In genomic region chr7:33590902-33591301, GRCh38 we compare ENCODE assay signal across 25 cellular contexts.
DNase-seq lines count a peak whose midpoint lies in the region; ATAC-seq, FAIRE-seq and TF ChIP-seq lines count a peak whose summit lies in the region.
"Had no signal": no experiment of that assay in that cellular context is flagged by ENCODE, and none has a peak within 500 bp of the region (broad histone marks: within the 10 kb centered on the region; RNA-seq: fewer than 3 reads in every experiment).

No MANE protein-coding gene starts in this region.

- CTCF ChIA-PET in endothelial cell of umbilical vein (lab: Charles Lee): interaction anchor here (1.0 kb wide), 2 partner anchors 9 to 304 kb away, joined by 3 read pairs; no protein-coding TSS in a partner anchor
- CTCF ChIA-PET in WTC11 (lab: Charles Lee): no interaction called here

- H3K4me1 Mint-ChIP-seq in WTC11: peaks cover 10% of the 10 kb centered on the region
- no peaks in the 10 kb centered on the region for H3K4me1 Mint-ChIP-seq in CD14-positive monocyte
- H3K4me1 Mint-ChIP-seq: activated naive CD8-positive, alpha-beta T cell treated with anti-CD3 and anti-CD28 coated beads, Interleukin-2, amount 50 U/mL, for 24 hours; stimulated activated naive CD8-positive, alpha-beta T cell treated with anti-CD3 and anti-CD28 coated beads, Interleukin-15, amount 100 ng/mL, for 72 hours had no signal

- no peaks in the 10 kb centered on the region for H3K9me3 ChIP-seq in endothelial cell of umbilical vein (replicated peaks; ENCODE audit: control insufficient read depth, insufficient read depth, low read length)
- H3K9me3 ChIP-seq: prostate gland, transverse colon had no signal

- H3K4me3 ChIP-seq in endothelial cell of umbilical vein (replicated peaks in 1 of 3; ENCODE audit: insufficient read depth in 1 of 3, low read depth in 1 of 3, low read length in 3 of 3) (no peak overlapping the region), kidney epithelial cell (ENCODE audit: low read depth, low read length) (no peak overlapping the region)
- H3K4me3 ChIP-seq: dorsolateral prefrontal cortex, prostate gland, skin epidermis, transverse colon had no signal

- peak overlapping the region; percentile 27 for H3K27ac ChIP-seq in endothelial cell of umbilical vein (ENCODE audit: insufficient read depth, low read depth, low read length)
- H3K27ac ChIP-seq: dorsolateral prefrontal cortex, prostate gland, skin epidermis, transverse colon had no signal

- H3K4me3 Mint-ChIP-seq in WTC11: no peak overlapping the region
- H3K4me3 Mint-ChIP-seq in CD14-positive monocyte: no peak overlapping the region
- H3K4me3 Mint-ChIP-seq: activated naive CD8-positive, alpha-beta T cell treated with anti-CD3 and anti-CD28 coated beads, Interleukin-2, amount 50 U/mL, for 24 hours; stimulated activated naive CD8-positive, alpha-beta T cell treated with anti-CD3 and anti-CD28 coated beads, Interleukin-15, amount 100 ng/mL, for 72 hours; T-helper 1 cell treated with Interleukin-12 subunit alpha and Interleukin-12 subunit beta and Interleukin-4 antibody, amounts not matched to agents 30 μg/mL and 1 μg/mL, for 36 hours had no signal

- dilution Hi-C loops in endothelial cell of umbilical vein (cut with MboI; ENCODE audit: extremely low pct_ligation_motif_present, low sequenced_read_pairs): no loop called here

- no peaks in the 10 kb centered on the region for H4K20me1 ChIP-seq in endothelial cell of umbilical vein (replicated peaks; ENCODE audit: control insufficient read depth, extremely low read depth, insufficient read depth, low read length)

- H3K36me3 Mint-ChIP-seq in WTC11 (no peaks in the 10 kb centered on the region), CD14-positive monocyte (no peaks in the 10 kb centered on the region)

- H3K27me3 Mint-ChIP-seq in WTC11 (ENCODE audit: low read depth): no peaks in the 10 kb centered on the region
- H3K27me3 Mint-ChIP-seq in CD14-positive monocyte (ENCODE audit: low read depth in 3 of 3): no peaks in the 10 kb centered on the region
- H3K27me3 Mint-ChIP-seq: activated naive CD8-positive, alpha-beta T cell treated with anti-CD3 and anti-CD28 coated beads, Interleukin-2, amount 50 U/mL, for 24 hours; stimulated activated naive CD8-positive, alpha-beta T cell treated with anti-CD3 and anti-CD28 coated beads, Interleukin-15, amount 100 ng/mL, for 72 hours had no signal

- ATAC-seq in WTC11 (no peak), HG02610 (IDR thresholded peaks at IDR 0.05; ENCODE audit: unreplicated experiment) (no peak)
- ATAC-seq: activated naive CD8-positive, alpha-beta T cell treated with anti-CD3 and anti-CD28 coated beads, Interleukin-2, amount 50 U/mL, for 24 hours; stimulated activated naive CD8-positive, alpha-beta T cell treated with anti-CD3 and anti-CD28 coated beads, Interleukin-15, amount 100 ng/mL, for 72 hours had no signal

- POLR2A ChIA-PET in endothelial cell of umbilical vein (lab: Charles Lee) (no interaction called here), WTC11 (lab: Charles Lee) (no interaction called here)

- peak; percentile 75 for FAIRE-seq in endothelial cell of umbilical vein (lab: Jason Lieb, UNC)
- FAIRE-seq: GM18507 had no signal

- H3K9me3 Mint-ChIP-seq in WTC11 (peaks cover 4% of the 10 kb centered on the region; the same call in 1 of the 2 replicates), CD14-positive monocyte (peaks cover 0 to 7% (median 0%) of the 10 kb centered on the region in 7 donors)
- H3K9me3 Mint-ChIP-seq: activated naive CD8-positive, alpha-beta T cell treated with anti-CD3 and anti-CD28 coated beads, Interleukin-2, amount 50 U/mL, for 24 hours; T-helper 1 cell treated with Interleukin-12 subunit alpha and Interleukin-12 subunit beta and Interleukin-4 antibody, amounts not matched to agents 30 μg/mL and 1 μg/mL, for 36 hours had no signal

- no peak for TF ChIP-seq POLR2A in endothelial cell of umbilical vein (IDR thresholded peaks at IDR 0.05; ENCODE audit: low read depth, low read length)

- DNase-seq in EH (ENCODE audit: low read depth) (peak; percentile 74), NCI-H226 (peak; percentile 61), endothelial cell of umbilical vein (ENCODE audit: low read depth, low spot score) (peak; percentile 63), kidney epithelial cell (ENCODE audit: low read depth) (peak; percentile 1), WTC11 (ENCODE audit: low spot score) (no peak), CD1c-positive myeloid dendritic cell (ENCODE audit: extremely low spot score) (no peak), CD14-positive monocyte (ENCODE audit: low spot score) (no peak)
- DNase-seq: activated CD4-positive, alpha-beta T cell treated with anti-CD3 and anti-CD28 coated beads, Interleukin-2, amount 50 U/mL, for 1 hour; activated CD8-positive, alpha-beta memory T cell treated with anti-CD3 and anti-CD28 coated beads, Interleukin-2, amount 50 U/mL, for 48 hours; activated effector memory CD4-positive, alpha-beta T cell treated with Interleukin-2 at 50 U/mL for 16 hours; activated naive CD8-positive, alpha-beta T cell treated with anti-CD3 and anti-CD28 coated beads, Interleukin-2, amount 50 U/mL, for 24 hours; COR-L47; DND-41; dorsolateral prefrontal cortex; NCI-H1436 treated with DMSO at 0.1 percent for 48 hours; NCI-H2171 treated with DMSO at 0.1 percent for 48 hours; NCI-H748 treated with DMSO at 0.1 percent for 48 hours; stimulated activated CD4-positive, alpha-beta T cell treated with anti-CD3 and anti-CD28 coated beads, Interleukin-4, amount 100 ng/mL, for 1 hour; stimulated activated naive CD8-positive, alpha-beta T cell treated with anti-CD3 and anti-CD28 coated beads, Interleukin-15, amount 100 ng/mL, for 72 hours; transverse colon had no signal

- H2AFZ ChIP-seq in endothelial cell of umbilical vein (ENCODE audit: low read depth, low read length): peak overlapping the region; percentile 44

- H3K27ac Mint-ChIP-seq in WTC11 (no peak overlapping the region), CD14-positive monocyte (no peak overlapping the region)
- H3K27ac Mint-ChIP-seq: activated naive CD8-positive, alpha-beta T cell treated with anti-CD3 and anti-CD28 coated beads, Interleukin-2, amount 50 U/mL, for 24 hours; stimulated activated naive CD8-positive, alpha-beta T cell treated with anti-CD3 and anti-CD28 coated beads, Interleukin-15, amount 100 ng/mL, for 72 hours; T-helper 1 cell treated with Interleukin-12 subunit alpha and Interleukin-12 subunit beta and Interleukin-4 antibody, amounts not matched to agents 30 μg/mL and 1 μg/mL, for 36 hours had no signal

- peak overlapping the region; percentile 34 for H3K4me2 ChIP-seq in endothelial cell of umbilical vein (ENCODE audit: insufficient read depth, low read length)

- intact Hi-C loops in endothelial cell of umbilical vein (cut with micrococcal nuclease): loop anchor here (1.0 to 5.0 kb wide), 2 partner anchors 78 to 136 kb away; no protein-coding TSS in a partner anchor
- intact Hi-C loops in CD14-positive monocyte (cut with micrococcal nuclease): no loop called here

- TF ChIP-seq CTCF in endothelial cell of umbilical vein (IDR thresholded peaks at IDR 0.05; ENCODE audit: extremely low read depth in 1 of 2, insufficient read depth in 1 of 2, low read depth in 1 of 2, low read length in 2 of 2) (no peak), kidney epithelial cell (IDR thresholded peaks at IDR 0.05; ENCODE audit: insufficient read depth, low read length, poor library complexity, severe bottlenecking) (no peak), WTC11 (IDR thresholded peaks at IDR 0.05) (no peak), CD14-positive monocyte (IDR thresholded peaks at IDR 0.05) (no peak)

- H3K36me3 ChIP-seq in endothelial cell of umbilical vein (ENCODE audit: control insufficient read depth in 2 of 2, extremely low read depth in 1 of 2, insufficient read depth in 2 of 2, low read length in 2 of 2) (no peaks in the 10 kb centered on the region), kidney epithelial cell (ENCODE audit: control insufficient read depth, insufficient read depth, low read length) (no peaks in the 10 kb centered on the region)
- H3K36me3 ChIP-seq: prostate gland, transverse colon had no signal

- no peak overlapping the region for H3K9ac ChIP-seq in endothelial cell of umbilical vein (replicated peaks; ENCODE audit: extremely low read depth, insufficient read depth, low read length)

- H3K9me1 ChIP-seq in endothelial cell of umbilical vein (replicated peaks; ENCODE audit: control insufficient read depth, extremely low read depth, insufficient read depth, low read length): no peaks in the 10 kb centered on the region

- H3K79me2 ChIP-seq in endothelial cell of umbilical vein (ENCODE audit: control insufficient read depth, insufficient read depth, low read length): no peaks in the 10 kb centered on the region

- peaks cover 17% of the 10 kb centered on the region for H3K4me1 ChIP-seq in endothelial cell of umbilical vein (ENCODE audit: control insufficient read depth, extremely low read depth, insufficient read depth, low read length)
- H3K4me1 ChIP-seq: prostate gland had no signal

- no TSS peak for BruUV-seq in endothelial cell of umbilical vein (replicated peaks; lab: Mats Ljungman, UMichigan)

- H3K27me3 ChIP-seq in endothelial cell of umbilical vein (ENCODE audit: control insufficient read depth in 2 of 2, insufficient read depth in 2 of 2, low read length in 2 of 2): no peaks in the 10 kb centered on the region
- no peaks in the 10 kb centered on the region for H3K27me3 ChIP-seq in kidney epithelial cell (ENCODE audit: control insufficient read depth, insufficient read depth, low read length)
- H3K27me3 ChIP-seq: dorsolateral prefrontal cortex, transverse colon had no signal

TF ChIP-seq in endothelial cell of umbilical vein, 7 proteins besides CTCF, POLR2A, EP300 and RAD21 (continues in another document):
- TF ChIP-seq FOS (IDR thresholded peaks at IDR 0.05; ENCODE audit: borderline replicate concordance, insufficient read depth, low read length): peak; percentile 60
- peak; percentile 49 for TF ChIP-seq POLR2AphosphoS5 (IDR thresholded peaks at IDR 0.05; ENCODE audit: insufficient read depth, low read depth, low read length)
- TF ChIP-seq, protein P1, sequence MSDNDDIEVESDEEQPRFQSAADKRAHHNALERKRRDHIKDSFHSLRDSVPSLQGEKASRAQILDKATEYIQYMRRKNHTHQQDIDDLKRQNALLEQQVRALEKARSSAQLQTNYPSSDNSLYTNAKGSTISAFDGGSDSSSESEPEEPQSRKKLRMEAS (IDR thresholded peaks at IDR 0.05; ENCODE audit: insufficient read depth, insufficient read length): no peak
- TF ChIP-seq GATA2 (IDR thresholded peaks at IDR 0.05; ENCODE audit: insufficient read depth, insufficient read length, low read depth, low read length): peak; percentile 12

TF ChIP-seq in WTC11, 78 proteins besides CTCF, POLR2A, EP300 and RAD21:
- TF ChIP-seq TEAD4 (CRISPR knock-in tag; IDR thresholded peaks at IDR 0.05): no peak

Comparison
In these comparisons a context has a peak if more than half of its experiments do, and no peak if none do; other contexts are left out.
1. DNase-seq: peak in EH (single experiment), NCI-H226 (single experiment), endothelial cell of umbilical vein (single experiment) and kidney epithelial cell (single experiment); none in WTC11 (single experiment), CD1c-positive myeloid dendritic cell (single experiment) and CD14-positive monocyte (single experiment).